Comparison of ENCODE assay signal across 33 cellular contexts in the genomic region with DNA sequence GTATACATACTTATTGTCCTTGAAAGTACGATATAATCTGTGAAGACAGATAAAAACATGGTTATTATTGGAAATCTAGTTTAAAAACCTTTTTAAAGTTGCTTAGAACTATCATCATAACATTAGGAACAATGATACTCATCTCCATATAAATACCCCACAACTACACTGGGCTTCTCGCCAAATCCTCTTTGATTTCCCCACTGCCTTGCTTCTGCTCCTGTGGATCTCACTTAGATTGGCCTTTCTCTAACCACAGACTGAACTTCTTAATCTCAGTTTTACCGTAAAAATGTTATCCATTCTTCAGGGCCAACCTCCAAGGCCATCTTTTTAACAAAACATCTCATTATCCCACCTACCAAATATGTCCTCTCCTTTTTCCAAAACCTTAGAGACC.
DNase-seq lines count a peak whose midpoint lies in the region; ATAC-seq and TF ChIP-seq lines count a peak whose summit lies in the region.
"Had no signal": no experiment of that assay in that cellular context is flagged by ENCODE, and none has a peak within 500 bp of the region (broad histone marks: within the 10 kb centered on the region; RNA-seq: fewer than 3 reads in every experiment).

No MANE protein-coding gene starts in this region.

- H3K9me3 ChIP-seq in SK-N-MC (ENCODE audit: low read depth, low read length): no peaks in the 10 kb centered on the region
- no peaks in the 10 kb centered on the region for H3K9me3 ChIP-seq in osteoblast (ENCODE audit: low read depth, low read length)
- H3K9me3 ChIP-seq: Caco-2, gastrocnemius medialis, SJCRH30 had no signal

- H3K27ac ChIP-seq in GM23338 (ENCODE audit: low read depth) (no peak overlapping the region), SK-N-MC (no peak overlapping the region), osteoblast (ENCODE audit: low read depth, low read length) (peak overlapping the region; percentile 88)
- H3K27ac ChIP-seq: coronary artery, epithelial cell of prostate, gastrocnemius medialis, hepatocyte, SJCRH30, VCaP had no signal

- TF ChIP-seq CTCF in GM23338 (conservative IDR thresholded peaks at IDR 0.05; ENCODE audit: low read depth in 2 of 2) (no peak), fibroblast of mammary gland (conservative IDR thresholded peaks at IDR 0.05; ENCODE audit: control insufficient read depth, insufficient read depth, low read depth, low read length) (no peak), osteoblast (IDR thresholded peaks at IDR 0.05; ENCODE audit: extremely low read depth, low read depth, low read length) (no peak)

- H3K36me3 ChIP-seq in GM23338 (ENCODE audit: insufficient read depth) (no peaks in the 10 kb centered on the region), SK-N-MC (ENCODE audit: insufficient read depth, low read length) (no peaks in the 10 kb centered on the region), osteoblast (ENCODE audit: insufficient read depth, low read length) (no peaks in the 10 kb centered on the region)
- H3K36me3 ChIP-seq: gastrocnemius medialis, SJCRH30 had no signal

- no peaks in the 10 kb centered on the region for H3K27me3 ChIP-seq in GM23338 (ENCODE audit: insufficient read depth)
- H3K27me3 ChIP-seq in osteoblast (ENCODE audit: insufficient read depth, low read length): no peaks in the 10 kb centered on the region
- H3K27me3 ChIP-seq: gastrocnemius medialis, hepatocyte, SJCRH30 had no signal

- H3K36me3 Mint-ChIP-seq in GM23338 (ENCODE audit: low read depth): no peaks in the 10 kb centered on the region
- H3K36me3 Mint-ChIP-seq in activated T-helper 17 cell treated with anti-CD3 and anti-CD28 coated beads, Interleukin-2, amount 50 U/mL, for 72 hours (ENCODE audit: low read depth): no peaks in the 10 kb centered on the region
- H3K36me3 Mint-ChIP-seq in effector memory CD8-positive, alpha-beta T cell (ENCODE audit: insufficient read depth): no peaks in the 10 kb centered on the region
- H3K36me3 Mint-ChIP-seq: stimulated activated memory B cell treated with anti-CD40 and anti-IgM and Interleukin-4, amounts not matched to agents 10 μg/mL and 1 μg/mL and 100 μg/mL, for 72 hours had no signal

- H3K4me1 ChIP-seq in GM23338 (ENCODE audit: insufficient read depth) (peaks cover 14% of the 10 kb centered on the region), osteoblast (ENCODE audit: insufficient read depth, low read length) (peaks cover 11% of the 10 kb centered on the region)
- H3K4me1 ChIP-seq: Caco-2, gastrocnemius medialis, SJCRH30 had no signal

- peaks cover 3% of the 10 kb centered on the region for H3K27me3 Mint-ChIP-seq in GM23338 (ENCODE audit: insufficient read depth, low read depth, poor library complexity)
- peaks cover 4% of the 10 kb centered on the region for H3K27me3 Mint-ChIP-seq in activated T-helper 17 cell treated with anti-CD3 and anti-CD28 coated beads, Interleukin-2, amount 50 U/mL, for 72 hours
- H3K27me3 Mint-ChIP-seq in effector memory CD8-positive, alpha-beta T cell: no peaks in the 10 kb centered on the region

- ATAC-seq in GM23338: peak; percentile 47; the same call in 2 of the 3 replicates
- ATAC-seq in activated T-helper 17 cell treated with anti-CD3 and anti-CD28 coated beads, Interleukin-2, amount 50 U/mL, for 72 hours (replicated peaks): no peak
- no peak for ATAC-seq in effector memory CD8-positive, alpha-beta T cell (replicated peaks)
- ATAC-seq: activated naive CD4-positive, alpha-beta T cell treated with anti-CD3 and anti-CD28 coated beads, Interleukin-2, amount 50 U/mL, for 72 hours; gastrocnemius medialis; stimulated activated memory B cell treated with anti-CD40 and anti-IgM and Interleukin-4, amounts not matched to agents 10 μg/mL and 1 μg/mL and 100 μg/mL, for 72 hours had no signal

- no peak overlapping the region for H3K4me3 Mint-ChIP-seq in GM23338
- H3K4me3 Mint-ChIP-seq in activated T-helper 17 cell treated with anti-CD3 and anti-CD28 coated beads, Interleukin-2, amount 50 U/mL, for 72 hours: no peak overlapping the region
- no peak overlapping the region for H3K4me3 Mint-ChIP-seq in effector memory CD8-positive, alpha-beta T cell
- H3K4me3 Mint-ChIP-seq: HFFc6; IgD-negative memory B cell; nephron; stimulated activated memory B cell treated with anti-CD40 and anti-IgM and Interleukin-4, amounts not matched to agents 10 μg/mL and 1 μg/mL and 100 μg/mL, for 72 hours had no signal

- H3K4me2 ChIP-seq in GM23338 (peak overlapping the region; percentile 17), osteoblast (ENCODE audit: insufficient read depth, low read length) (no peak overlapping the region)
- H3K4me2 ChIP-seq: hepatocyte had no signal

- H3F3A ChIP-seq in GM23338 (replicated peaks; ENCODE audit: low read depth): no peaks in the 10 kb centered on the region

- H3K4me1 Mint-ChIP-seq in GM23338: peaks cover 16% of the 10 kb centered on the region
- H3K4me1 Mint-ChIP-seq in activated T-helper 17 cell treated with anti-CD3 and anti-CD28 coated beads, Interleukin-2, amount 50 U/mL, for 72 hours: no peaks in the 10 kb centered on the region
- no peaks in the 10 kb centered on the region for H3K4me1 Mint-ChIP-seq in effector memory CD8-positive, alpha-beta T cell (ENCODE audit: low read depth in 2 of 2)
- H3K4me1 Mint-ChIP-seq: IgD-negative memory B cell; stimulated activated memory B cell treated with anti-CD40 and anti-IgM and Interleukin-4, amounts not matched to agents 10 μg/mL and 1 μg/mL and 100 μg/mL, for 72 hours had no signal

- H3K9me2 ChIP-seq in GM23338 (ENCODE audit: insufficient read depth): no peaks in the 10 kb centered on the region

- no peak overlapping the region for H3K9ac ChIP-seq in SK-N-MC (ENCODE audit: insufficient read length)

- DNase-seq in GM23338 (ENCODE audit: low spot score) (no peak), SK-N-MC (ENCODE audit: low read depth, low spot score) (peak; percentile 74), fibroblast of mammary gland (ENCODE audit: low read depth) (peak; percentile 43), osteoblast (ENCODE audit: insufficient read length, low spot score, missing footprints) (no peak), EL (no peak)
- DNase-seq in effector memory CD8-positive, alpha-beta T cell: no peak
- DNase-seq: activated CD4-positive, alpha-beta T cell treated with anti-CD3 and anti-CD28 coated beads for 48 hours; activated CD8-positive, alpha-beta memory T cell treated with anti-CD3 and anti-CD28 coated beads for 24 hours; activated T-cell treated with anti-CD3 and anti-CD28 coated beads for 4 hours; C1 segment of cervical spinal cord; Caco-2; DMS53; effector CD8-positive, alpha-beta T cell; gastrocnemius medialis; GOT3; HFFc6; NCI-H1092 treated with DMSO at 0.1 percent for 48 hours; NCI-H1930; NCI-H226; NCI-H774; SJCRH30; T1000; trophoblast cell had no signal

- peak overlapping the region; percentile 54; the same call in 1 of the 2 replicates for H3K27ac Mint-ChIP-seq in GM23338
- H3K27ac Mint-ChIP-seq in activated T-helper 17 cell treated with anti-CD3 and anti-CD28 coated beads, Interleukin-2, amount 50 U/mL, for 72 hours: no peak overlapping the region
- H3K27ac Mint-ChIP-seq in effector memory CD8-positive, alpha-beta T cell: no peak overlapping the region
- H3K27ac Mint-ChIP-seq: activated naive CD4-positive, alpha-beta T cell treated with anti-CD3 and anti-CD28 coated beads, Interleukin-2, amount 50 U/mL, for 72 hours; HFFc6; IgD-negative memory B cell; stimulated activated memory B cell treated with anti-CD40 and anti-IgM and Interleukin-4, amounts not matched to agents 10 μg/mL and 1 μg/mL and 100 μg/mL, for 72 hours had no signal

- H4K20me1 ChIP-seq in GM23338 (replicated peaks; ENCODE audit: insufficient read depth): no peaks in the 10 kb centered on the region
- H4K20me1 ChIP-seq in osteoblast (ENCODE audit: insufficient read depth, low read length): no peaks in the 10 kb centered on the region

- H3K79me2 ChIP-seq in GM23338 (replicated peaks; ENCODE audit: insufficient read depth): no peaks in the 10 kb centered on the region
- no peaks in the 10 kb centered on the region for H3K79me2 ChIP-seq in osteoblast (ENCODE audit: insufficient read depth, low read length)
- H3K79me2 ChIP-seq: hepatocyte had no signal

- no peak overlapping the region for H2AFZ ChIP-seq in GM23338
- H2AFZ ChIP-seq in osteoblast (ENCODE audit: low read length): no peak overlapping the region
- H2AFZ ChIP-seq: hepatocyte had no signal

- no peaks in the 10 kb centered on the region for H3K9me3 Mint-ChIP-seq in GM23338
- H3K9me3 Mint-ChIP-seq in activated T-helper 17 cell treated with anti-CD3 and anti-CD28 coated beads, Interleukin-2, amount 50 U/mL, for 72 hours: no peaks in the 10 kb centered on the region
- H3K9me3 Mint-ChIP-seq in effector memory CD8-positive, alpha-beta T cell: no peaks in the 10 kb centered on the region
- H3K9me3 Mint-ChIP-seq: activated naive CD4-positive, alpha-beta T cell treated with anti-CD3 and anti-CD28 coated beads, Interleukin-2, amount 50 U/mL, for 72 hours; IgD-negative memory B cell; stimulated activated memory B cell treated with anti-CD40 and anti-IgM and Interleukin-4, amounts not matched to agents 10 μg/mL and 1 μg/mL and 100 μg/mL, for 72 hours had no signal

- no peak overlapping the region for H3K4me3 ChIP-seq in GM23338
- H3K4me3 ChIP-seq in SK-N-MC: no peak overlapping the region
- no peak overlapping the region for H3K4me3 ChIP-seq in fibroblast of mammary gland (ENCODE audit: control insufficient read depth, low read depth, low read length)
- no peak overlapping the region for H3K4me3 ChIP-seq in osteoblast (ENCODE audit: insufficient read depth, low read length)
- H3K4me3 ChIP-seq: coronary artery, gastrocnemius medialis, hepatocyte, lung, SJCRH30 had no signal

Comparison
In these comparisons a context has a peak if more than half of its experiments do, and no peak if none do; other contexts are left out.
1. DNase-seq: peak in SK-N-MC (single experiment) and fibroblast of mammary gland (single experiment); none in GM23338 (single experiment), osteoblast (single experiment), effector memory CD8-positive, alpha-beta T cell (0 of 3) and EL (single experiment).